ENCODE assay signal across 9 cellular contexts in the genomic region with DNA sequence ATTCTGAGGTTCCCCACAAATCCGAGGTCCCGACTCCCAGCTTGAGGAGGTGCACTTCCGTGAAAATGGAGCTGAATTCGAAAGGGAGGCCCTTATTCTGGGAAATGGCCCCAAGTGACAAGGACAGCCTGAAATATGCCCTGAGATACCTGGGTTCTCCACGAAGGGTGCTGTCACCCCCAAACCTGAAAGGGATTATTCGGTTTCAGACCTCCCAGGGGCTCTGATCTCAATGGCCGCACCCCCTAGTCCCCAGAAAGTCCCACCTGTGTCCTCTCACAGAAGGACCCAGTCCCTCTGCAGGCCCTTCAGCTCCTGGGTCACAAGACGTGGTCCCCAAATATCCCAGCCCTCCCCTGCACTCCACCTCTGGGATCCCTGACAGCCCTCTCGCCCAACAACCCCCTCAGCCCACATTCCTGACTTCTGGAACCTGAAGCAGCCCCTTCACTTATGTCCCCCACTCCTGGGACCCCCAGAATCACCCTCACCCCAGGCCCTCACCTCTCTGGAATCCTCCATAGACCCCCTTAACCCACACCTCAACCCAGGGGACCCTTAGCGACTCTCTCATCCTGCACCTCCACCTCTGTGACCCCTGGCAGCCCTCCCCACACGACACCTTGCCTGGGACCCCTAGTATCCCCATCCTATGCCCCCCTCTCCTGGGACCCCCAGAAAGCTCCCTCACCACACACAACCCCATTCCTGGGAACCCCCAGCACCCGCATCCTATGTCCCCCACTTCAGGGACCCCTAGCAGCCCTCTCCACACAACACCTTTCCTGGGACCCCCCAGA. TPM values are rescaled to one million over a fixed set of nuclear protein-coding genes. Genes with fewer than 3 reads are reported as not detected.
DNase-seq lines count a peak whose midpoint lies in the region; ATAC-seq, FAIRE-seq and TF ChIP-seq lines count a peak whose summit lies in the region.
"Had no signal": no experiment of that assay in that cellular context is flagged by ENCODE, and none has a peak within 500 bp of the region (broad histone marks: within the 10 kb centered on the region; RNA-seq: fewer than 3 reads in every experiment).

No MANE protein-coding gene starts in this region.

- peak overlapping the region; percentile 98 for H3K4me2 ChIP-seq in astrocyte (ENCODE audit: low read length)

- no peak for ATAC-seq in lower lobe of right lung

- H3K4me1 ChIP-seq in astrocyte (ENCODE audit: insufficient read depth, low read length) (peaks cover 6% of the 10 kb centered on the region), lower lobe of right lung (peaks cover 10% of the 10 kb centered on the region)

- no peaks in the 10 kb centered on the region for H3K36me3 ChIP-seq in astrocyte (ENCODE audit: insufficient read depth, low read length)
- no peaks in the 10 kb centered on the region for H3K36me3 ChIP-seq in lower lobe of right lung

- no peak for FAIRE-seq in astrocyte (lab: Jason Lieb, UNC)
- no peak for FAIRE-seq in GM19239 (lab: Jason Lieb, UNC)

- peak overlapping the region; percentile 52 for H3K4me3 Mint-ChIP-seq in activated naive CD4-positive, alpha-beta T cell treated with anti-CD3 and anti-CD28 coated beads, Interleukin-2, amount 10 ng/mL, durations not matched to agents 7 days and 5 days
- H3K4me3 Mint-ChIP-seq in astrocyte (ENCODE audit: unreplicated experiment), result peak overlapping the region; percentile 35
- no peak overlapping the region for H3K4me3 Mint-ChIP-seq in type B pancreatic cell

- peak overlapping the region; percentile 72 for H2AFZ ChIP-seq in astrocyte (ENCODE audit: low read depth, low read length)

- peaks cover 17% of the 10 kb centered on the region for H3K4me1 Mint-ChIP-seq in activated naive CD4-positive, alpha-beta T cell treated with anti-CD3 and anti-CD28 coated beads, Interleukin-2, amount 10 ng/mL, durations not matched to agents 7 days and 5 days
- no peaks in the 10 kb centered on the region for H3K4me1 Mint-ChIP-seq in astrocyte (ENCODE audit: low read depth, unreplicated experiment)
- peaks cover 6% of the 10 kb centered on the region for H3K4me1 Mint-ChIP-seq in type B pancreatic cell (ENCODE audit: unreplicated experiment)

- intact Hi-C loops in lower lobe of right lung (cut with DNase I), result no loop called here

- no peaks in the 10 kb centered on the region for H3K79me2 ChIP-seq in astrocyte (ENCODE audit: insufficient read depth, low read length)

- H3K9me3 ChIP-seq in astrocyte (ENCODE audit: insufficient read depth, low read depth, low read length) (no peaks in the 10 kb centered on the region), lower lobe of right lung (no peaks in the 10 kb centered on the region)

- peaks cover 2% of the 10 kb centered on the region for H3K36me3 Mint-ChIP-seq in activated naive CD4-positive, alpha-beta T cell treated with anti-CD3 and anti-CD28 coated beads, Interleukin-2, amount 10 ng/mL, durations not matched to agents 7 days and 5 days
- H3K36me3 Mint-ChIP-seq in astrocyte (ENCODE audit: low read depth, unreplicated experiment) (no peaks in the 10 kb centered on the region), type B pancreatic cell (no peaks in the 10 kb centered on the region)

- TF ChIP-seq CTCF in astrocyte (IDR thresholded peaks at IDR 0.05; ENCODE audit: insufficient read depth, low read depth, low read length) (no peak), lower lobe of right lung (IDR thresholded peaks at IDR 0.05) (no peak), type B pancreatic cell (conservative IDR thresholded peaks at IDR 0.05) (no peak)

- H3K27me3 ChIP-seq in astrocyte (ENCODE audit: insufficient read depth, low read length) (no peaks in the 10 kb centered on the region), lower lobe of right lung (ENCODE audit: low read depth) (no peaks in the 10 kb centered on the region)

- no peak overlapping the region for H3K27ac ChIP-seq in astrocyte (ENCODE audit: low read depth, low read length)
- peak overlapping the region; percentile 97 for H3K27ac ChIP-seq in lower lobe of right lung

- H3K9me3 Mint-ChIP-seq in activated naive CD4-positive, alpha-beta T cell treated with anti-CD3 and anti-CD28 coated beads, Interleukin-2, amount 10 ng/mL, durations not matched to agents 7 days and 5 days, result no peaks in the 10 kb centered on the region
- H3K9me3 Mint-ChIP-seq in astrocyte (ENCODE audit: unreplicated experiment) (peaks cover 2% of the 10 kb centered on the region), type B pancreatic cell (no peaks in the 10 kb centered on the region)

- peak overlapping the region; percentile 89 for H3K9ac ChIP-seq in astrocyte (ENCODE audit: low read length)

- no peak for DNase-seq in activated naive CD4-positive, alpha-beta T cell treated with anti-CD3 and anti-CD28 coated beads, Interleukin-2, amount 10 ng/mL, durations not matched to agents 7 days and 5 days
- DNase-seq in activated naive CD4-positive, alpha-beta T cell (lab: John Stamatoyannopoulos, UW), result no peak
- DNase-seq in astrocyte (ENCODE audit: low read depth), result no peak
- no peak for DNase-seq in lower lobe of right lung
- no peak for DNase-seq in type B pancreatic cell (ENCODE audit: extremely low spot score, unreplicated experiment)
- DNase-seq in GM19239 (ENCODE audit: insufficient read length, low spot score), result no peak
- no peak for DNase-seq in effector CD4-positive, alpha-beta T cell
- no peak for DNase-seq in stimulated activated CD4-positive, alpha-beta T cell treated with anti-CD3 and anti-CD28 coated beads, Interleukin-2, amount 100 ng/mL, for 48 hours

- peaks cover 7% of the 10 kb centered on the region for H3K27me3 Mint-ChIP-seq in activated naive CD4-positive, alpha-beta T cell treated with anti-CD3 and anti-CD28 coated beads, Interleukin-2, amount 10 ng/mL, durations not matched to agents 7 days and 5 days
- H3K27me3 Mint-ChIP-seq in astrocyte (ENCODE audit: low read depth, unreplicated experiment) (peaks cover 6% of the 10 kb centered on the region), type B pancreatic cell (no peaks in the 10 kb centered on the region)

- H3K27ac Mint-ChIP-seq in activated naive CD4-positive, alpha-beta T cell treated with anti-CD3 and anti-CD28 coated beads, Interleukin-2, amount 10 ng/mL, durations not matched to agents 7 days and 5 days, result peak overlapping the region; percentile 95
- H3K27ac Mint-ChIP-seq in astrocyte (ENCODE audit: unreplicated experiment) (no peak overlapping the region), type B pancreatic cell (peak overlapping the region; percentile 95)

- CTCF ChIA-PET in activated naive CD4-positive, alpha-beta T cell treated with anti-CD3 and anti-CD28 coated beads, Interleukin-2, amount 10 ng/mL, durations not matched to agents 7 days and 5 days (lab: Charles Lee), result interaction anchor here (1.3 to 4.4 kb wide), 2 partner anchors 26 to 46 kb away, joined by 4 to 26 read pairs; a partner anchor contains a TSS

- H3K4me3 ChIP-seq in astrocyte (ENCODE audit: insufficient read depth, low read depth, low read length) (peak overlapping the region; percentile 78), lower lobe of right lung (peak overlapping the region; percentile 84)

- no peaks in the 10 kb centered on the region for H4K20me1 ChIP-seq in astrocyte (ENCODE audit: insufficient read depth, low read length)

RNA-seq across cellular contexts. Expression of a gene that starts 0.6 kb away (rescaled TPM):
- total RNA-seq in astrocyte (not detected in 2 replicates), lower lobe of right lung (not detected), type B pancreatic cell (ENCODE audit: low replicate concordance) (not detected in 2 replicates)
- total RNA-seq: LHCN-M2 had no signal

RNA-seq across cellular contexts. Expression of a gene that starts 1.0 kb away (rescaled TPM):
- total RNA-seq in astrocyte (8.7 and 10.5 TPM in 2 replicates), lower lobe of right lung (11.1 TPM), type B pancreatic cell (ENCODE audit: low replicate concordance) (8.6 and 12.8 TPM in 2 replicates)

RNA-seq across cellular contexts. Expression of a gene that starts 26.6 kb away (rescaled TPM):
- 370 and 396 TPM in 2 replicates for total RNA-seq in astrocyte
- 137 TPM for total RNA-seq in lower lobe of right lung
- 227 and 245 TPM in 2 replicates for total RNA-seq in type B pancreatic cell (ENCODE audit: low replicate concordance)

RNA-seq across cellular contexts. Expression of a gene that starts 28.7 kb away (rescaled TPM):
- 6.2 and 9.3 TPM in 2 replicates for total RNA-seq in astrocyte
- 0.95 TPM for total RNA-seq in lower lobe of right lung
- total RNA-seq in type B pancreatic cell (ENCODE audit: low replicate concordance), result 0.45 and 0.58 TPM in 2 replicates
- total RNA-seq: LHCN-M2 had no signal

RNA-seq across cellular contexts. Expression of a gene that starts 39.4 kb away (rescaled TPM):
- total RNA-seq in astrocyte (199 and 217 TPM in 2 replicates), lower lobe of right lung (123 TPM), type B pancreatic cell (ENCODE audit: low replicate concordance) (3.8 and 47.8 TPM in 2 replicates)
